Comparison of ENCODE assay signal across 13 cellular contexts in the genomic region with DNA sequence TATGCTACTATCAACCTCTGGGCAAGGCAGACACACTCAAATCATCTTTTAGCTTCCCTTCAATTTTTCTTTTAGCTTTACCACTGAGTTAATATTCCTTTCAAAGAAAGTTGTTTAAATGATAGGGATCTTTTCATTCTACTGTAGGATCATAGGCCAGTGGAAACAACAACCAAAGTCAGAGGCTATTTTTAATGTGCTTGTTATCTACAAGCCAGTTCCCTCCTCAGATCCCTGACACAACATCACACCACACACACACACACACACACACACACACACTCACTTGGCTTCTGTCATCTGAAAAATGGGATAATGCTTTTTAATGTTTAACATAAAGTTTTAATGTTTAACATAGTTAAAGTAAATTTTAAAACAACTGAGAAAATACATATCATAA.
"Had no signal": no experiment of that assay in that cellular context is flagged by ENCODE, and none has a peak within 500 bp of the region (broad histone marks: within the 10 kb centered on the region; RNA-seq: fewer than 3 reads in every experiment).

No MANE protein-coding gene starts in this region.

- H3K4me3 Mint-ChIP-seq: activated naive CD8-positive, alpha-beta T cell treated with anti-CD3 and anti-CD28 coated beads for 36 hours; naive thymus-derived CD4-positive, alpha-beta T cell had no signal

- H3K4me1 Mint-ChIP-seq: activated naive CD8-positive, alpha-beta T cell treated with anti-CD3 and anti-CD28 coated beads for 36 hours; naive thymus-derived CD4-positive, alpha-beta T cell had no signal

- DNase-seq: activated CD4-positive, alpha-beta T cell treated with anti-CD3 and anti-CD28 coated beads, Interleukin-2, amount 50 U/mL, for 1 hour; activated CD8-positive, alpha-beta memory T cell treated with anti-CD3 and anti-CD28 coated beads for 24 hours; activated naive CD8-positive, alpha-beta T cell treated with anti-CD3 and anti-CD28 coated beads for 36 hours; body of pancreas; erythroblast; left colon; naive thymus-derived CD4-positive, alpha-beta T cell; retina; stimulated activated CD4-positive, alpha-beta T cell treated with anti-CD3 and anti-CD28 coated beads, Interleukin-4, amount 100 ng/mL, for 4 hours; stimulated activated CD8-positive, alpha-beta memory T cell treated with anti-CD3 and anti-CD28 coated beads, Interleukin-4, amount 100 ng/mL, for 48 hours; stimulated activated naive CD8-positive, alpha-beta T cell treated with anti-CD3 and anti-CD28 coated beads, Interleukin-15, Interleukin-2, amounts not matched to agents 100 U/mL and 50 U/mL, for 24 hours; trophoblast cell had no signal

- ATAC-seq: body of pancreas; left colon; naive thymus-derived CD4-positive, alpha-beta T cell; stimulated activated naive CD8-positive, alpha-beta T cell treated with anti-CD3 and anti-CD28 coated beads, Interleukin-15, Interleukin-2, amounts not matched to agents 100 U/mL and 50 U/mL, for 24 hours had no signal

- H3K4me1 ChIP-seq: body of pancreas had no signal

- H3K4me3 ChIP-seq: body of pancreas, gastroesophageal sphincter had no signal

- H3K27ac Mint-ChIP-seq: activated naive CD8-positive, alpha-beta T cell treated with anti-CD3 and anti-CD28 coated beads for 36 hours; naive thymus-derived CD4-positive, alpha-beta T cell had no signal

- H3K36me3 ChIP-seq: gastroesophageal sphincter had no signal

- H3K27me3 ChIP-seq: body of pancreas, gastroesophageal sphincter had no signal

- H3K27ac ChIP-seq: body of pancreas had no signal

- H3K9me3 ChIP-seq: body of pancreas, gastroesophageal sphincter had no signal

- H3K36me3 Mint-ChIP-seq: activated naive CD8-positive, alpha-beta T cell treated with anti-CD3 and anti-CD28 coated beads for 36 hours; naive thymus-derived CD4-positive, alpha-beta T cell had no signal
